ENCODE assay signal across 12 cellular contexts in the genomic region with DNA sequence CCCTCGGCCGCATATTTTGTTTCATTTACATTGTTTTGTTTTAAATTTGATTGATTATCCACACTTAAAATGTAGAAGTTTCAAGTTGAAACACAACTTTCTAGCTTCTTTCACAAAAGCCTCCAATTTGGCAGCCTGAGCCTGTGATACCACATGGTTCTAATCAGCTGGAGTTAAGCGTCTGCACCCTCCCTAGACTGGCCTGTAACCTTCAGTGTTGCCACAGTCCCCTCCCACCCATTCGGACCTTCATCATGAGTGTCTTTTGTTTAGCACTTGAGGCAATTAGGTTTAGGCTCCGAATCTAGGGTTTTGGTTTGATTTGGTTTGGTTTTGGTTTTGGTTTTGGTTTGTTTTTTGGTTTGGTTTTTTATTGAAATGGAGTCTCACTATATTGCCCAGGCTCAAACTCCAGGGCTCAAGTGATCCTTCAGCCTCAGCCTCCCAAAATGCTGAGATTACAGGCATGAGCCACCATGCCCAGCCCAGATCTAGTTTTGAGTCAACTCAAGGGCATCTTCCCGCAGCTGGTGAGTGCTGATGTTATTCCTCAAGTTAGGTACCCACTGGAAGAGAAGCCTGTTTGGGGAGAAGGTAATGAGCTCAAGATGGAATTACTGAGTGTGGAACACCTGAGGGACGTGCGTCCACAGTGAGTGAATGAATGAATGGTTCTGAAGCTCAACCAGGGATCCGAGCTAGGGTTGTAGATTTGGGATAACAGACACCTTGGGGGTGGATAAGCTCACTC.
"Had no signal": no experiment of that assay in that cellular context is flagged by ENCODE, and none has a peak within 500 bp of the region (broad histone marks: within the 10 kb centered on the region; RNA-seq: fewer than 3 reads in every experiment).

No MANE protein-coding gene starts in this region.

- H3K27ac ChIP-seq: colonic mucosa, hepatocyte, stomach, thyroid gland, uterus had no signal

- H3K4me3 ChIP-seq: colonic mucosa, hepatocyte, stomach, thyroid gland, uterus had no signal

- FAIRE-seq: kidney had no signal

- H3K79me2 ChIP-seq: hepatocyte had no signal

- H3K27me3 ChIP-seq: colonic mucosa, hepatocyte, stomach, thyroid gland, uterus had no signal

- DNase-seq: activated gamma-delta T cell treated with Interleukin-2 at 50 U/mL for 16 hours; colonic mucosa; kidney; left ventricle myocardium superior; mesendoderm; stimulated activated CD4-positive, alpha-beta T cell treated with anti-CD3 and anti-CD28 coated beads, Interleukin-12 subunit alpha, Interleukin-12 subunit beta, amount 100 ng/mL, for 4 hours; stomach; thyroid gland; uterus had no signal

- H2AFZ ChIP-seq: hepatocyte had no signal

- H3K4me2 ChIP-seq: hepatocyte had no signal

- H3K27ac Mint-ChIP-seq: activated CD8-positive, alpha-beta T cell treated with anti-CD3 and anti-CD28 coated beads for 36 hours had no signal

- ATAC-seq: left ventricle myocardium superior had no signal

- H3K9me3 ChIP-seq: colonic mucosa, stomach, thyroid gland, uterus had no signal

- H3K4me3 Mint-ChIP-seq: activated CD8-positive, alpha-beta T cell treated with anti-CD3 and anti-CD28 coated beads for 36 hours; T-helper 2 cell treated with Interferon-gamma antibody and Interleukin-4, amounts not matched to agents 5 μg/mL and 100 μg/mL, for 36 hours had no signal

- H3K9me3 Mint-ChIP-seq: activated CD8-positive, alpha-beta T cell treated with anti-CD3 and anti-CD28 coated beads for 36 hours; T-helper 2 cell treated with Interferon-gamma antibody and Interleukin-4, amounts not matched to agents 5 μg/mL and 100 μg/mL, for 36 hours had no signal

- H3K36me3 ChIP-seq: colonic mucosa, stomach, thyroid gland, uterus had no signal

- H3K4me1 ChIP-seq: colonic mucosa, stomach, thyroid gland, uterus had no signal
